ENCODE assay signal across 13 cellular contexts in the genomic region with DNA sequence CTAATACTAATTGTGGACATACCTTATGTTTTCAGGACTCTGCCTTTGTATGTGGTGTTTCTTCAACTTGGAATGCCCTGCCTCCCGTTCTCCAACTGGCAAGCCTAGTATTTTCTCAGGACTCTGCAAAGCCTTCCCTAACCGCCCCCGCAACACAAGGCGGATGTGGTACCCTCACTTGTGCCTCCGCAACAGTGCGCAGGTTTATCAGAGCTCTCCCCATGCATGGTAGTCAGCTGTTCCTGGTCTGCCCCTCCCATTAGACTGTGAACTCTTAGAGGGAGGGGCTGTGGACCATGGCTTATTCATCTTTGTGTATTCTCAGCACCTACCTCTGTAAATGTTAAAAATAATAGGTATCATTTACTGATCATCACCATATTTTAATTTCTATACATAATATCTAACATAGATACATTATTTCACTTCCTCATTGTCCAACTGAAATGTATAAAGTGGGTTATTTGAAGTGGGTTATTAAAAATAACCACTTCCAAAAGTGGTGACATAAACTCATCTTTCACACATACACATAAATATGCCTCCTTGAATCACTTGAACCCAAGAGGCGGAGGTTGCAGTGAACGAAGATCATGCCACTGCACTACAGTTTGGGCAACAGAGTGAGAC. TPM values are rescaled to one million over a fixed set of nuclear protein-coding genes. Genes with fewer than 3 reads are reported as not detected.
A peak's percentile ranks its signal among the peaks of the same experiment; 100 is the strongest.
DNase-seq lines count a peak whose midpoint lies in the region; ATAC-seq and TF ChIP-seq lines count a peak whose summit lies in the region.
"Had no signal": no experiment of that assay in that cellular context is flagged by ENCODE, and none has a peak within 500 bp of the region (broad histone marks: within the 10 kb centered on the region; RNA-seq: fewer than 3 reads in every experiment).

No MANE protein-coding gene starts in this region.

- no peak for TF ChIP-seq CTCF in GM10248 (IDR thresholded peaks at IDR 0.05; ENCODE audit: control extremely low read depth, extremely low read depth, low read depth, missing control alignments)

- CTCF ChIA-PET in GM10248 (lab: Yijun Ruan, JAX) (interaction anchor here (1.0 to 1.8 kb wide), 3 partner anchors 9 to 246 kb away, joined by 3 to 5 read pairs (median 3); a partner anchor contains a TSS), T-cell (lab: Charles Lee) (interaction anchor here in 1 of 2 donors (1.1 kb wide), 1 partner anchor 63 kb away, joined by 11 read pairs; a partner anchor contains a TSS)

- H4K20me1 ChIP-seq in BLaER1, result no peaks in the 10 kb centered on the region

- no peaks in the 10 kb centered on the region for H3K36me3 Mint-ChIP-seq in T-cell
- peaks cover 0 to 4% (median 0%) of the 10 kb centered on the region in 3 donors for H3K36me3 Mint-ChIP-seq in immature natural killer cell
- H3K36me3 Mint-ChIP-seq: CD14-positive monocyte had no signal

- no peaks in the 10 kb centered on the region for H3K9me3 ChIP-seq in BLaER1

- H3K27me3 Mint-ChIP-seq in T-cell (no peaks in the 10 kb centered on the region), immature natural killer cell (ENCODE audit: low read depth in 3 of 3) (peaks cover 0 to 6% (median 3%) of the 10 kb centered on the region in 3 donors)

- peak overlapping the region; percentile 82 for H3K27ac ChIP-seq in BLaER1
- H3K27ac ChIP-seq: WERI-Rb-1 had no signal

- H3K9me3 Mint-ChIP-seq in T-cell (no peaks in the 10 kb centered on the region), immature natural killer cell (no peaks in the 10 kb centered on the region)
- H3K9me3 Mint-ChIP-seq: CD14-positive monocyte had no signal

- H3K36me3 ChIP-seq in BLaER1, result 0 out of 2 replicates have a peak, but pooled peaks cover 6% of the 10 kb centered on the region
- H3K36me3 ChIP-seq: WERI-Rb-1 had no signal

- DNase-seq in GM10248 (ENCODE audit: extremely low spot score) (peak; percentile 62), T-cell (peak in 2 of 34 experiments; percentile 14 to 26), immature natural killer cell (no peak), putamen (ENCODE audit: low spot score) (no peak), A172 (ENCODE audit: low spot score) (no peak), AML-193 (lab: John Stamatoyannopoulos, UW) (no peak)
- DNase-seq: activated gamma-delta T cell had no signal

- peak overlapping the region; percentile 97 for H3K4me2 ChIP-seq in BLaER1

- no peaks in the 10 kb centered on the region for H3K27me3 ChIP-seq in BLaER1

- H3K27ac Mint-ChIP-seq in T-cell (peak overlapping the region; percentile 84 to 86), immature natural killer cell (peak overlapping the region; percentile 47 to 89 (median 77))
- H3K27ac Mint-ChIP-seq: progenitor cell of endocrine pancreas had no signal

- H3K9ac ChIP-seq in BLaER1, result peak overlapping the region; percentile 65

- H3K4me3 ChIP-seq in BLaER1, result peak overlapping the region; percentile 63

- ATAC-seq in T-cell (replicated peaks in 1 of 4) (peak in 1 of 4 experiments; percentile 34), GM18502 (IDR thresholded peaks at IDR 0.05; ENCODE audit: poor library complexity, unreplicated experiment) (no peak)

- POLR2A ChIA-PET in GM10248 (lab: Yijun Ruan, JAX) (interaction anchor here (0.9 kb wide), 1 partner anchor 9 kb away, joined by 3 read pairs; a partner anchor contains a TSS), T-cell (lab: Charles Lee) (interaction anchor here in 1 of 2 donors (0.6 to 1.6 kb wide), 2 partner anchors 16 to 63 kb away, joined by 4 read pairs; a partner anchor contains a TSS)

- H3K4me1 Mint-ChIP-seq in T-cell (peaks cover 35 to 41% (median 36%) of the 10 kb centered on the region in 3 donors), immature natural killer cell (peaks cover 40 to 41% of the 10 kb centered on the region in 2 donors)

- peaks cover 89% of the 10 kb centered on the region for H3K4me1 ChIP-seq in BLaER1

- peak overlapping the region; percentile 74 to 84 (median 82) for H3K4me3 Mint-ChIP-seq in T-cell
- peak overlapping the region; percentile 53 to 92 (median 86) for H3K4me3 Mint-ChIP-seq in immature natural killer cell

RNA-seq across cellular contexts. Expression of a gene that starts 9.0 kb away (rescaled TPM):
- total RNA-seq in T-cell, result 10 to 100 TPM in 4 of 5 donors, 1 to 10 TPM in 1; 5.8 to 16.0 (median 14.9) TPM
- 10 to 100 TPM in 2 of 3 donors, 1 to 10 TPM in 1; 9.6 to 36.1 (median 11.6) TPM for polyA plus RNA-seq in immature natural killer cell
- total RNA-seq in A172 (2014; rRNA removed; shearing (Covaris generic)), result 2.5 TPM in 2 replicates
- total RNA-seq: NCI-H460, progenitor cell of endocrine pancreas had no signal

RNA-seq across cellular contexts. Expression of a gene that starts 19.6 kb away (rescaled TPM):
- 100 to 1,000 TPM; 236 to 392 (median 258) TPM for total RNA-seq in T-cell
- polyA plus RNA-seq in immature natural killer cell, result 10 to 100 TPM; 13.6 to 59.5 (median 20.7) TPM
- 164 and 201 TPM in 2 replicates for total RNA-seq in A172 (2014; rRNA removed; shearing (Covaris generic))

RNA-seq across cellular contexts. Expression of a gene that starts 20.5 kb away (rescaled TPM):
- total RNA-seq in T-cell, result 10 to 100 TPM in 1 of 5 donors, 1 to 10 TPM in 4; 2.4 to 11.1 (median 6.5) TPM
- polyA plus RNA-seq in immature natural killer cell, result 10 to 100 TPM in 1 of 3 donors, 1 to 10 TPM in 1, not detected in 1; 4.2 to 10.2 TPM
- 0.65 TPM in 1 of 2 replicates, not detected in the other for total RNA-seq in A172 (2014; rRNA removed; shearing (Covaris generic))

RNA-seq across cellular contexts. Expression of a gene that starts 36.1 kb away (rescaled TPM):
- total RNA-seq in T-cell, result 10 to 100 TPM; 34.0 to 71.3 (median 64.5) TPM
- 100 to 1,000 TPM in 1 of 3 donors, 10 to 100 TPM in 2; 60.7 to 156 (median 93.9) TPM for polyA plus RNA-seq in immature natural killer cell
- 23.7 and 27.4 TPM in 2 replicates for total RNA-seq in A172 (2014; rRNA removed; shearing (Covaris generic))

RNA-seq across cellular contexts. Expression of a gene that starts 58.7 kb away (rescaled TPM):
- total RNA-seq in T-cell, result 100 to 1,000 TPM in 1 of 5 donors, 10 to 100 TPM in 4; 69.6 to 107 (median 93.1) TPM
- 10 to 100 TPM; 11.3 to 30.8 (median 18.0) TPM for polyA plus RNA-seq in immature natural killer cell
- total RNA-seq in A172 (2014; rRNA removed; shearing (Covaris generic)), result 53.9 and 59.8 TPM in 2 replicates
